In genomic region chr3:133661454-133662255, GRCh38 we compare ENCODE assay signal across 8 cellular contexts. TPM values are rescaled to one million over a fixed set of nuclear protein-coding genes. Genes with fewer than 3 reads are reported as not detected.
DNase-seq lines count a peak whose midpoint lies in the region; ATAC-seq and TF ChIP-seq lines count a peak whose summit lies in the region.

Gene TOPBP1, minus strand, starts transcription at chr3:133661941. Its CDS starts 814 bp downstream, at chr3:133661127.

- peak within 1 kb of the TSS; percentile 99 for H3K4me3 ChIP-seq in OCI-LY7 (ENCODE audit: low read depth, low read length, poor library complexity, severe bottlenecking)
- peak within 1 kb of the TSS; percentile 95 for H3K4me3 ChIP-seq in mononuclear cell (ENCODE audit: low read length)

- H3K4me1 ChIP-seq in OCI-LY7 (ENCODE audit: insufficient read depth, low read length, poor library complexity, severe bottlenecking) (peaks cover 39% of the 10 kb centered on the region), mononuclear cell (ENCODE audit: insufficient read depth, low read length) (peaks cover 36% of the 10 kb centered on the region)

- CTCF ChIA-PET in OCI-LY7 (lab: Charles Lee; ENCODE audit: unreplicated experiment) = no interaction called here

- no peak for TF ChIP-seq CTCF in OCI-LY7 (conservative IDR thresholded peaks at IDR 0.05; ENCODE audit: low read length)

- H2AFZ ChIP-seq in OCI-LY7 (ENCODE audit: low read length) = peak within 1 kb of the TSS; percentile 80

- H3K79me2 ChIP-seq in OCI-LY7 (ENCODE audit: insufficient read depth, low read depth, low read length) = peaks cover 60% of the 10 kb centered on the region

- no peaks in the 10 kb centered on the region for H3K27me3 Mint-ChIP-seq in IgD-negative memory B cell

- H3K4me1 Mint-ChIP-seq in IgD-negative memory B cell = peaks cover 27 to 33% (median 28%) of the 10 kb centered on the region in 3 donors

- no peaks in the 10 kb centered on the region for H3K9me3 ChIP-seq in OCI-LY7 (ENCODE audit: low read length)
- no peaks in the 10 kb centered on the region for H3K9me3 ChIP-seq in mononuclear cell (ENCODE audit: low read depth, low read length)

- H3K4me2 ChIP-seq in OCI-LY7 (ENCODE audit: low read length) = peak within 1 kb of the TSS; percentile 84

- no peaks in the 10 kb centered on the region for H3K9me3 Mint-ChIP-seq in IgD-negative memory B cell

- peaks cover 45% of the 10 kb centered on the region for H3K36me3 ChIP-seq in OCI-LY7 (ENCODE audit: insufficient read depth, low read length)

- peak within 1 kb of the TSS; percentile 95 to 99 (median 98) for H3K4me3 Mint-ChIP-seq in IgD-negative memory B cell

- DNase-seq in DMS153 (lab: John Stamatoyannopoulos, UW) (peak; percentile 78), OCI-LY7 (ENCODE audit: low spot score) (peak; percentile 92), activated T-cell treated with anti-CD3 and anti-CD28 coated beads for 4 hours (peak; percentile 77), epithelial cell of prostate (ENCODE audit: low read depth, low spot score) (no peak)
- DNase-seq in stimulated activated CD8-positive, alpha-beta memory T cell treated with anti-CD3 and anti-CD28 coated beads, Interleukin-4, amount 100 ng/mL, for 1 hour (ENCODE audit: low read depth in 2 of 2, low spot score in 1 of 2) = peak; percentile 61 to 67

- BruUV-seq in OCI-LY7 (replicated peaks; lab: Mats Ljungman, UMichigan) = TSS peak; percentile 78

- no peaks in the 10 kb centered on the region for H3K27me3 ChIP-seq in mononuclear cell (ENCODE audit: insufficient read depth, low read length)

- ATAC-seq in GM21576 (IDR thresholded peaks at IDR 0.05; ENCODE audit: unreplicated experiment) = peak; percentile 81

- H4K20me1 ChIP-seq in OCI-LY7 (ENCODE audit: insufficient read depth, low read length) = peaks cover 17% of the 10 kb centered on the region; the same call in 1 of the 2 replicates

- H3K9me2 ChIP-seq in OCI-LY7 (ENCODE audit: insufficient read depth, low read length) = no peaks in the 10 kb centered on the region

- POLR2A ChIA-PET in OCI-LY7 (lab: Charles Lee) = interaction anchor here (0.7 to 1.2 kb wide), 3 partner anchors 89 to 454 kb away, joined by 3 to 4 read pairs (median 4); no protein-coding TSS in a partner anchor

- H3K27ac Mint-ChIP-seq in IgD-negative memory B cell = peak within 1 kb of the TSS; percentile 84 to 98 (median 96)

- intact Hi-C loops in OCI-LY7 (cut with micrococcal nuclease; ENCODE audit: unreplicated experiment) = loop anchor here (2.0 to 10.0 kb wide), 6 partner anchors 145 to 939 kb away; partner anchors contain the start of genes ANAPC13, CEP63 and NPHP3

- H3K36me3 Mint-ChIP-seq in IgD-negative memory B cell = peaks cover 3% of the 10 kb centered on the region

- H3K27ac ChIP-seq in OCI-LY7 (ENCODE audit: low read depth, low read length, poor library complexity, severe bottlenecking) (peak within 1 kb of the TSS; percentile 76), epithelial cell of prostate (peak within 1 kb of the TSS; percentile 50)

RNA-seq across cellular contexts. Expression of gene TOPBP1, which starts in this region (rescaled TPM):
- 13.7 TPM for polyA plus RNA-seq in IgD-negative memory B cell
- total RNA-seq in OCI-LY7 (2014; rRNA removed; shearing (Covaris generic)) = 139 and 167 TPM in 2 replicates
- 131 and 137 TPM in 2 replicates for total RNA-seq in OCI-LY7 (2022)
- total RNA-seq in mononuclear cell = 77.0 TPM
